16 cellular contexts compared by ENCODE assay signal in the genomic region with DNA sequence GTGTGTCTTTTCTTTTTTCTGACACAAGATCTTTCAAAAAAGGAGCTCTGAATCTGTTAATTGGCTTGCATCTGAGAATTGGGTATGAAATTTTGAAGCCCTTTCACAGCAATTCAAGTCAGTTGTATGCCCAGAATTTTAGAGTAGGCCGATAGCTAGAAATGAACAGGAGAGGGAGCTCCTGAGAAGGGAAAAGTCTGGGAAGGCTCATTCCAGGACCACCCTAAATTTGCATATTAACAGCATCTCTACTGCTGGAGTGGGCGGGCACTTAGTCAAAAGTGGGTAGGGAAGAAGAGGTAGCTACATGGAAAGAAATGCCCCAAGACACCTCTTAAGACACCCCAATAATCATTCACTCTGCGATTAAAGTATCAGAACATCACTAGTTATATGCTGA.
DNase-seq lines count a peak whose midpoint lies in the region; ATAC-seq and TF ChIP-seq lines count a peak whose summit lies in the region.
"Had no signal": no experiment of that assay in that cellular context is flagged by ENCODE, and none has a peak within 500 bp of the region (broad histone marks: within the 10 kb centered on the region; RNA-seq: fewer than 3 reads in every experiment).

No MANE protein-coding gene starts in this region.

- no peak overlapping the region for H3K27ac Mint-ChIP-seq in mesothelial cell of epicardium

- H3K27me3 ChIP-seq in DND-41 (ENCODE audit: insufficient read depth, low read length, poor library complexity) = no peaks in the 10 kb centered on the region
- H3K27me3 ChIP-seq: ovary, stomach had no signal

- no peak overlapping the region for H3K4me2 ChIP-seq in DND-41 (ENCODE audit: insufficient read depth, low read length)
- H3K4me2 ChIP-seq: smooth muscle cell had no signal

- H3K27ac ChIP-seq in DND-41 (ENCODE audit: low read length) = no peak overlapping the region
- H3K27ac ChIP-seq: ovary, stomach had no signal

- POLR2A ChIA-PET in HEK293T (lab: Yijun Ruan, JAX) = no interaction called here

- no peaks in the 10 kb centered on the region for H3K79me2 ChIP-seq in DND-41 (ENCODE audit: insufficient read depth, low read length)

- no peak for DNase-seq in DND-41
- DNase-seq in HEK293T (ENCODE audit: extremely low spot score) = peak; percentile 22
- peak; percentile 11 for DNase-seq in SK-N-DZ (ENCODE audit: low spot score)
- peak; percentile 11 for DNase-seq in iPS DF 4.7 (ENCODE audit: extremely low read depth, low spot score)
- DNase-seq in mesothelial cell of epicardium (ENCODE audit: low spot score in 2 of 2, unreplicated experiment in 2 of 2) = no peak
- no peak for DNase-seq in UCSD-AML1 (lab: John Stamatoyannopoulos, UW; ENCODE audit: unreplicated experiment)
- no peak for DNase-seq in NCI-H1048 (lab: John Stamatoyannopoulos, UW)
- no peak for DNase-seq in GOT3 (lab: John Stamatoyannopoulos, UW)
- DNase-seq: activated gamma-delta T cell; CD4-positive, CD25-positive, alpha-beta regulatory T cell; foreskin fibroblast; NCI-H2227 treated with DMSO at 0.1 percent for 48 hours; ovary; stomach; T1000 had no signal

- peaks cover 4% of the 10 kb centered on the region for H3K27me3 Mint-ChIP-seq in mesothelial cell of epicardium (ENCODE audit: low read depth)
- H3K27me3 Mint-ChIP-seq: CD4-positive, CD25-positive, alpha-beta regulatory T cell had no signal

- H3K9ac ChIP-seq in DND-41 (ENCODE audit: low read depth, low read length) = no peak overlapping the region

- no peaks in the 10 kb centered on the region for H4K20me1 ChIP-seq in DND-41 (ENCODE audit: insufficient read depth, low read length)

- H3K4me1 ChIP-seq in DND-41 (ENCODE audit: insufficient read depth, low read length) = no peaks in the 10 kb centered on the region
- H3K4me1 ChIP-seq: stomach had no signal

- no peaks in the 10 kb centered on the region for H3K36me3 ChIP-seq in DND-41 (ENCODE audit: insufficient read depth, low read length)
- H3K36me3 ChIP-seq: ovary, stomach had no signal

- H3K4me1 Mint-ChIP-seq in mesothelial cell of epicardium = no peaks in the 10 kb centered on the region
- H3K4me1 Mint-ChIP-seq: CD4-positive, CD25-positive, alpha-beta regulatory T cell had no signal

- ATAC-seq in DND-41 (ENCODE audit: insufficient read depth, low read depth) = no peak

- H3K36me3 Mint-ChIP-seq in mesothelial cell of epicardium = no peaks in the 10 kb centered on the region
- H3K36me3 Mint-ChIP-seq: CD4-positive, CD25-positive, alpha-beta regulatory T cell had no signal

- TF ChIP-seq CTCF in DND-41 (IDR thresholded peaks at IDR 0.05; ENCODE audit: borderline replicate concordance, extremely low read depth, low read length, poor library complexity, severe bottlenecking) (peak; percentile 23), mesothelial cell of epicardium (IDR thresholded peaks at IDR 0.05; ENCODE audit: unreplicated experiment) (no peak)

- H2AFZ ChIP-seq in DND-41 (ENCODE audit: low read depth, low read length) = no peak overlapping the region

- no peak overlapping the region for H3K4me3 Mint-ChIP-seq in mesothelial cell of epicardium
- H3K4me3 Mint-ChIP-seq: CD4-positive, CD25-positive, alpha-beta regulatory T cell had no signal

- no peaks in the 10 kb centered on the region for H3K9me3 ChIP-seq in DND-41 (ENCODE audit: insufficient read depth, low read length, severe bottlenecking)
- H3K9me3 ChIP-seq: ovary, stomach had no signal

- no peak overlapping the region for H3K4me3 ChIP-seq in DND-41 (ENCODE audit: low read depth in 1 of 2, low read length in 2 of 2)
- H3K4me3 ChIP-seq: ovary, smooth muscle cell, stomach had no signal

- H3K9me3 Mint-ChIP-seq in mesothelial cell of epicardium = peaks cover 23% of the 10 kb centered on the region

- CTCF ChIA-PET in HEK293T (lab: Yijun Ruan, JAX) = no interaction called here

TF ChIP-seq in HEK293T, 16 proteins besides CTCF, POLR2A, EP300 and RAD21:
- TF ChIP-seq FOXM1 (IDR thresholded peaks at IDR 0.05; ENCODE audit: borderline replicate concordance) (no peak), NFRKB (IDR thresholded peaks at IDR 0.05) (no peak), L3MBTL2 (conservative IDR thresholded peaks at IDR 0.05) (no peak), FOXA1 (IDR thresholded peaks at IDR 0.05) (no peak), SUZ12 (IDR thresholded peaks at IDR 0.05) (no peak), SP1 (IDR thresholded peaks at IDR 0.05) (no peak), TARDBP (IDR thresholded peaks at IDR 0.05) (no peak), BHLHE40 (IDR thresholded peaks at IDR 0.05; ENCODE audit: borderline replicate concordance) (no peak), HDGF (IDR thresholded peaks at IDR 0.05; ENCODE audit: borderline replicate concordance) (no peak)
- TF ChIP-seq, protein P1, sequence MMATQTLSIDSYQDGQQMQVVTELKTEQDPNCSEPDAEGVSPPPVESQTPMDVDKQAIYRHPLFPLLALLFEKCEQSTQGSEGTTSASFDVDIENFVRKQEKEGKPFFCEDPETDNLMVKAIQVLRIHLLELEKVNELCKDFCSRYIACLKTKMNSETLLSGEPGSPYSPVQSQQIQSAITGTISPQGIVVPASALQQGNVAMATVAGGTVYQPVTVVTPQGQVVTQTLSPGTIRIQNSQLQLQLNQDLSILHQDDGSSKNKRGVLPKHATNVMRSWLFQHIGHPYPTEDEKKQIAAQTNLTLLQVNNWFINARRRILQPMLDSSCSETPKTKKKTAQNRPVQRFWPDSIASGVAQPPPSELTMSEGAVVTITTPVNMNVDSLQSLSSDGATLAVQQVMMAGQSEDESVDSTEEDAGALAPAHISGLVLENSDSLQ (IDR thresholded peaks at IDR 0.05) = no peak

Comparison
In these comparisons a context has a peak if more than half of its experiments do, and no peak if none do; other contexts are left out.
1. DNase-seq: peak in HEK293T (single experiment), SK-N-DZ (single experiment) and iPS DF 4.7 (single experiment); none in DND-41 (single experiment), mesothelial cell of epicardium (0 of 2), UCSD-AML1 (single experiment), NCI-H1048 (single experiment) and GOT3 (single experiment).